In genomic region chr2:9398881-9399805, GRCh38 we compare ENCODE assay signal across 1 cellular context.
TF ChIP-seq lines count a peak whose summit lies in the region.

No MANE protein-coding gene starts in this region.

TF ChIP-seq in SK-N-SH, 30 proteins besides CTCF, POLR2A, EP300 and RAD21 (continued from another document):
- TF ChIP-seq REST (IDR thresholded peaks at IDR 0.05; ENCODE audit: low read depth, low read length), result no peak
- no peak for TF ChIP-seq MXI1 (IDR thresholded peaks at IDR 0.05; ENCODE audit: low read depth, low read length)
- no peak for TF ChIP-seq SIN3A (IDR thresholded peaks at IDR 0.05; ENCODE audit: borderline replicate concordance, low read depth, low read length)
- TF ChIP-seq PBX3 (IDR thresholded peaks at IDR 0.05), result no peak
